Comparison of ENCODE assay signal across 1 cellular context in genomic region chr16:89873822-89874689, GRCh38.
TF ChIP-seq lines count a peak whose summit lies in the region.

No MANE protein-coding gene starts in this region.

TF ChIP-seq in GM12878, 131 proteins besides CTCF, POLR2A, EP300 and RAD21 (continued from another document):
- TF ChIP-seq PBX3 (IDR thresholded peaks at IDR 0.05; ENCODE audit: insufficient replicate concordance, low read depth, low read length) (peak; percentile 20), NBN (IDR thresholded peaks at IDR 0.05) (peak; percentile 48; the same call in 1 of the 2 replicates), BRCA1 (IDR thresholded peaks at IDR 0.05; ENCODE audit: low read depth, low read length) (no peak), ZNF207 (IDR thresholded peaks at IDR 0.05; ENCODE audit: borderline replicate concordance) (no peak), NFXL1 (IDR thresholded peaks at IDR 0.05; ENCODE audit: borderline replicate concordance) (no peak), JUND (IDR thresholded peaks at IDR 0.05; ENCODE audit: low read depth, low read length) (0 out of 2 replicates have a peak, but pooled peaks have one; percentile 5)
